Comparison of ENCODE assay signal across 2 cellular contexts in the genomic region with DNA sequence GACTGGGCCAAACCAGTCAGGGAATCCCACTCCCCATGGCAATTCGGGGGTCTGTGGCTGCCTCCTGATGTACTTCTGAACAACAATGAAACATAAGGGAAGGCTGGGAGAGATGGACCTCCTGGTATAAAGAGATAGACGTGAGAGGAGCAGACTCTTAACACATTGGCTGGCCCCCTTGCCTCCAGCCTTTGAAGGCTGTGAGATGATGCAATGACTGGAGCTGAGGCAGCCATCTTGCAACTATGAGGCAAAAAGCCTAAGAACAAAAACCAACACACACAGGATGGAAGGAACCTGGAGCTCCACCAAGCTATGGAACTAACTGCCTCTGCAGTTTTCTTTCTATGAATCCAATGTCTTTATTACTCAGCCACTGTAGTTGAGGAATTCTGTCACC.
TF ChIP-seq lines count a peak whose summit lies in the region.
"Not testable (repeated sequence)": the region's sequence is repeated elsewhere in the genome, so short reads cannot be mapped to it uniquely, and the experiment has no call there.

No MANE protein-coding gene starts in this region.

TF ChIP-seq in K562, 482 proteins besides CTCF, POLR2A, EP300 and RAD21:
- peak; percentile 78 for TF ChIP-seq RBM25 (IDR thresholded peaks at IDR 0.05; ENCODE audit: low read depth, low read length, severe bottlenecking)
- TF ChIP-seq, protein P1, sequence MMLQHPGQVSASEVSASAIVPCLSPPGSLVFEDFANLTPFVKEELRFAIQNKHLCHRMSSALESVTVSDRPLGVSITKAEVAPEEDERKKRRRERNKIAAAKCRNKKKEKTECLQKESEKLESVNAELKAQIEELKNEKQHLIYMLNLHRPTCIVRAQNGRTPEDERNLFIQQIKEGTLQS (IDR thresholded peaks at IDR 0.05): 0 out of 2 replicates have a peak, but pooled peaks have one; percentile 18
- TF ChIP-seq, protein P1 (CRISPR knock-in tag; conservative IDR thresholded peaks at IDR 0.05): not testable (repeated sequence)

TF ChIP-seq in HepG2, 621 proteins besides CTCF, POLR2A, EP300 and RAD21:
- TF ChIP-seq CEBPB (IDR thresholded peaks at IDR 0.05; ENCODE audit: borderline replicate concordance, low read depth, low read length): peak; percentile 19; the same call in 1 of the 2 replicates
